ENCODE assay signal across 17 cellular contexts in genomic region chr2:185736210-185736609, GRCh38. TPM values are rescaled to one million over a fixed set of nuclear protein-coding genes. Genes with fewer than 3 reads are reported as not detected.
DNase-seq lines count a peak whose midpoint lies in the region; TF ChIP-seq lines count a peak whose summit lies in the region.
"Had no signal": no experiment of that assay in that cellular context is flagged by ENCODE, and none has a peak within 500 bp of the region (broad histone marks: within the 10 kb centered on the region; RNA-seq: fewer than 3 reads in every experiment).

No MANE protein-coding gene starts in this region.

- peaks cover 2% of the 10 kb centered on the region for H3K27me3 Mint-ChIP-seq in neural progenitor cell (ENCODE audit: insufficient read depth, low read depth)

- H3K79me2 ChIP-seq in OCI-LY1 (ENCODE audit: insufficient read depth, low read length) (no peaks in the 10 kb centered on the region), neural progenitor cell (ENCODE audit: low read depth) (no peaks in the 10 kb centered on the region)

- no peak overlapping the region for H3K4me3 ChIP-seq in BLaER1 treated with 17β-estradiol and CSF1 and Interleukin-3, amounts not matched to agents 10 nM and 100 nM
- H3K4me3 ChIP-seq in OCI-LY1 (ENCODE audit: low read depth, low read length, poor library complexity, severe bottlenecking) (no peak overlapping the region), neural progenitor cell (no peak overlapping the region)
- H3K4me3 ChIP-seq: GM23338 had no signal

- H2AFZ ChIP-seq in OCI-LY1 (ENCODE audit: low read length), result no peak overlapping the region
- no peak overlapping the region for H2AFZ ChIP-seq in neural progenitor cell (replicated peaks)
- H2AFZ ChIP-seq: GM23338 had no signal

- H3K27ac ChIP-seq in BLaER1 treated with 17β-estradiol and CSF1 and Interleukin-3, amounts not matched to agents 10 nM and 100 nM, result no peak overlapping the region
- peak overlapping the region; percentile 24 for H3K27ac ChIP-seq in OCI-LY1 (ENCODE audit: low read depth, low read length, poor library complexity, severe bottlenecking)
- no peak overlapping the region for H3K27ac ChIP-seq in neural progenitor cell
- H3K27ac ChIP-seq: KMS-11 had no signal

- H3K9me3 Mint-ChIP-seq in neural progenitor cell, result peaks cover 10% of the 10 kb centered on the region
- H3K9me3 Mint-ChIP-seq: GM23338 had no signal

- H3K4me2 ChIP-seq in BLaER1 treated with 17β-estradiol and CSF1 and Interleukin-3, amounts not matched to agents 10 nM and 100 nM, result peak overlapping the region in 7 of 11 experiments; percentile 1 to 49 (median 25); a peak in 10 of 22 replicates
- H3K4me2 ChIP-seq in OCI-LY1 (ENCODE audit: low read length), result no peak overlapping the region
- peak overlapping the region; percentile 19 for H3K4me2 ChIP-seq in neural progenitor cell
- H3K4me2 ChIP-seq: GM23338, KMS-11 had no signal

- peaks cover 25 to 46% (median 36%) of the 10 kb centered on the region in 11 experiments for H3K9me3 ChIP-seq in BLaER1 treated with 17β-estradiol and CSF1 and Interleukin-3, amounts not matched to agents 10 nM and 100 nM (replicated peaks in 1 of 11)
- H3K9me3 ChIP-seq in OCI-LY1 (ENCODE audit: low read length) (no peaks in the 10 kb centered on the region), neural progenitor cell (ENCODE audit: low read depth) (no peaks in the 10 kb centered on the region)
- H3K9me3 ChIP-seq: BE2C had no signal

- H4K20me1 ChIP-seq in BLaER1 treated with 17β-estradiol and CSF1 and Interleukin-3, amounts not matched to agents 10 nM and 100 nM, result no peaks in the 10 kb centered on the region
- H4K20me1 ChIP-seq in OCI-LY1 (ENCODE audit: insufficient read depth, low read length), result no peaks in the 10 kb centered on the region
- no peaks in the 10 kb centered on the region for H4K20me1 ChIP-seq in neural progenitor cell (ENCODE audit: low read depth)

- H3K27ac Mint-ChIP-seq in neural progenitor cell, result no peak overlapping the region
- H3K27ac Mint-ChIP-seq: CD4-positive, alpha-beta memory T cell; GM23338; HFFc6 had no signal

- H3K4me1 ChIP-seq in BLaER1 treated with 17β-estradiol and CSF1 and Interleukin-3, amounts not matched to agents 10 nM and 100 nM, result peaks cover 0 to 16% (median 9%) of the 10 kb centered on the region in 10 experiments; a peak in 9 of 20 replicates
- H3K4me1 ChIP-seq in OCI-LY1 (ENCODE audit: insufficient read depth, low read length, severe bottlenecking) (peaks cover 10% of the 10 kb centered on the region), neural progenitor cell (peaks cover 17% of the 10 kb centered on the region)
- H3K4me1 ChIP-seq: BE2C had no signal

- no peak for DNase-seq in neural progenitor cell (ENCODE audit: low spot score)
- no peak for DNase-seq in cardiac septum (ENCODE audit: low spot score)
- DNase-seq in AG20443 (ENCODE audit: low spot score), result no peak
- no peak for DNase-seq in cortex of kidney (lab: John Stamatoyannopoulos, UW)
- DNase-seq: BE2C; CD4-positive, alpha-beta memory T cell; DMS153; DMS79; GDM1; H7; HFFc6 had no signal

- H3F3A ChIP-seq in OCI-LY1 (ENCODE audit: insufficient read depth, low read length) (no peaks in the 10 kb centered on the region), neural progenitor cell (ENCODE audit: low read depth) (peaks cover 12% of the 10 kb centered on the region)

- no peak overlapping the region for H3K4me3 Mint-ChIP-seq in neural progenitor cell
- H3K4me3 Mint-ChIP-seq: CD14-positive monocyte; CD4-positive, alpha-beta memory T cell; GM23338; HFFc6 had no signal

- H3K36me3 Mint-ChIP-seq in neural progenitor cell, result peaks cover 4% of the 10 kb centered on the region
- H3K36me3 Mint-ChIP-seq: CD14-positive monocyte; CD4-positive, alpha-beta memory T cell had no signal

- intact Hi-C loops in cardiac septum (cut with DNase I), result no loop called here

- H3K4me1 Mint-ChIP-seq in neural progenitor cell, result peaks cover 10% of the 10 kb centered on the region

- peaks cover 0 to 6% (median 0%) of the 10 kb centered on the region in 11 experiments; a peak in 3 of 22 replicates for H3K36me3 ChIP-seq in BLaER1 treated with 17β-estradiol and CSF1 and Interleukin-3, amounts not matched to agents 10 nM and 100 nM
- H3K36me3 ChIP-seq in OCI-LY1 (ENCODE audit: insufficient read depth, low read length) (no peaks in the 10 kb centered on the region), neural progenitor cell (no peaks in the 10 kb centered on the region)
- H3K36me3 ChIP-seq: BE2C had no signal

- no peak overlapping the region for H3K9ac ChIP-seq in BLaER1 treated with 17β-estradiol and CSF1 and Interleukin-3, amounts not matched to agents 10 nM and 100 nM
- H3K9ac ChIP-seq in OCI-LY1 (ENCODE audit: low read length), result no peak overlapping the region
- no peak overlapping the region for H3K9ac ChIP-seq in neural progenitor cell
- H3K9ac ChIP-seq: KMS-11 had no signal

- no peaks in the 10 kb centered on the region for H3K9me2 ChIP-seq in OCI-LY1 (ENCODE audit: low read depth, low read length)

- TF ChIP-seq CTCF in OCI-LY1 (IDR thresholded peaks at IDR 0.05; ENCODE audit: low read length) (no peak), neural progenitor cell (IDR thresholded peaks at IDR 0.05) (no peak)

- H3K27me3 ChIP-seq in BLaER1 treated with 17β-estradiol and CSF1 and Interleukin-3, amounts not matched to agents 10 nM and 100 nM, result no peaks in the 10 kb centered on the region
- H3K27me3 ChIP-seq in OCI-LY1 (ENCODE audit: insufficient read depth, low read length) (no peaks in the 10 kb centered on the region), neural progenitor cell (no peaks in the 10 kb centered on the region)
- H3K27me3 ChIP-seq: BE2C had no signal

RNA-seq across cellular contexts. Expression of gene FSIP2, which starts 2.4 kb away (rescaled TPM):
- 12.7 and 15.9 TPM in 2 replicates for total RNA-seq in neural progenitor cell (ENCODE audit: low replicate concordance)
- 0.40 TPM for total RNA-seq in cardiac septum
- total RNA-seq: Daoy had no signal
